In the genomic region with DNA sequence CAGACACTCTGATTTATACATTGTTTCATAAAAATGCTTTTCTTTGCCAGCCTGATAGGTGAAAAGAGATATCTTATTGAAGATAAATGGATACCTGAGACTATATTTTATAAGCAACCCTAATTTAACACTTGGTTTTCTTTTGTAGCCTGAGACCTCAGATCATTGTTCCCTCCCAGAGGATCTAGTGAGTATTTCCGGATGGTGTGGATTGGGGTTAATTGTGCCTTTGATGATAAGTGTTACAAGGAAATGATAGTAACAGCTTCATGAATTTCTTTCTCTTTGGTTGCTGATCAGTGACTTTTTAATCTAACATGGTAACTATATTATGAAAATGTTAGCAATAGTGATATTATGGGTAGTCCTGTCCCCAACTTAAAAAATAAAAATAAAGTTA, we compare ENCODE assay signal across 24 cellular contexts. TPM values are rescaled to one million over a fixed set of nuclear protein-coding genes. Genes with fewer than 3 reads are reported as not detected.
A peak's percentile ranks its signal among the peaks of the same experiment; 100 is the strongest.
DNase-seq lines count a peak whose midpoint lies in the region; TF ChIP-seq lines count a peak whose summit lies in the region.
"Had no signal": no experiment of that assay in that cellular context is flagged by ENCODE, and none has a peak within 500 bp of the region (broad histone marks: within the 10 kb centered on the region; RNA-seq: fewer than 3 reads in every experiment).

No MANE protein-coding gene starts in this region.

- no peak overlapping the region for H2BK15ac ChIP-seq in neuronal stem cell (ENCODE audit: low read length)

- DNase-seq in mesothelial cell of epicardium (ENCODE audit: low spot score in 2 of 2, unreplicated experiment in 2 of 2) (no peak), SIG-M5 (lab: John Stamatoyannopoulos, UW) (no peak), neuronal stem cell (ENCODE audit: low spot score) (no peak)
- DNase-seq in activated CD4-positive, alpha-beta T cell treated with anti-CD3 and anti-CD28 coated beads for 48 hours: no peak
- DNase-seq in stimulated activated naive CD4-positive, alpha-beta T cell (lab: John Stamatoyannopoulos, UW): no peak
- DNase-seq: activated CD4-positive, alpha-beta T cell treated with anti-CD3 and anti-CD28 coated beads for 1 hour; activated T-cell treated with anti-CD3 and anti-CD28 coated beads, Interleukin-2, amount 50 U/mL, for 48 hours; aorta; C1 segment of cervical spinal cord; central memory CD4-positive, alpha-beta T cell; GOT3; heart left ventricle; left ventricle myocardium superior; NCI-H1105; NCI-H2081 treated with DMSO at 0.1 percent for 48 hours; NCI-H69; nucleus accumbens; stomach; T1000 had no signal

- peaks cover 33% of the 10 kb centered on the region for H3K4me1 Mint-ChIP-seq in dendritic cell treated with granulocyte-macrophage colony-stimulating factor and Interleukin-4, amounts not matched to agents 40 ng/mL and 50 ng/mL, for 4 days (ENCODE audit: low read depth)
- peaks cover 3% of the 10 kb centered on the region for H3K4me1 Mint-ChIP-seq in mesothelial cell of epicardium
- H3K4me1 Mint-ChIP-seq: activated naive CD4-positive, alpha-beta T cell treated with anti-CD3 and anti-CD28 coated beads, Interleukin-2, amount 50 U/mL, for 24 hours had no signal

- H3K4me3 Mint-ChIP-seq in dendritic cell treated with granulocyte-macrophage colony-stimulating factor and Interleukin-4, amounts not matched to agents 40 ng/mL and 50 ng/mL, for 4 days: no peak overlapping the region
- no peak overlapping the region for H3K4me3 Mint-ChIP-seq in mesothelial cell of epicardium
- H3K4me3 Mint-ChIP-seq: activated naive CD4-positive, alpha-beta T cell treated with anti-CD3 and anti-CD28 coated beads, Interleukin-2, amount 50 U/mL, for 24 hours had no signal

- no peaks in the 10 kb centered on the region for H3K9me3 ChIP-seq in BLaER1
- H3K9me3 ChIP-seq in HUES48 (ENCODE audit: control insufficient read depth, insufficient read depth, low read length): no peaks in the 10 kb centered on the region
- H3K9me3 ChIP-seq in neuronal stem cell (replicated peaks in 1 of 2; ENCODE audit: control insufficient read depth in 2 of 2, insufficient read depth in 1 of 2, low read depth in 1 of 2, low read length in 2 of 2): no peaks in the 10 kb centered on the region
- H3K9me3 ChIP-seq: heart left ventricle, stomach, upper lobe of left lung had no signal

- no peaks in the 10 kb centered on the region for H3K27me3 Mint-ChIP-seq in dendritic cell treated with granulocyte-macrophage colony-stimulating factor and Interleukin-4, amounts not matched to agents 40 ng/mL and 50 ng/mL, for 4 days
- no peaks in the 10 kb centered on the region for H3K27me3 Mint-ChIP-seq in mesothelial cell of epicardium (ENCODE audit: low read depth)
- H3K27me3 Mint-ChIP-seq: activated naive CD4-positive, alpha-beta T cell treated with anti-CD3 and anti-CD28 coated beads, Interleukin-2, amount 50 U/mL, for 24 hours had no signal

- H3K23ac ChIP-seq in neuronal stem cell (ENCODE audit: low read depth, low read length, poor library complexity): no peak overlapping the region

- H4K91ac ChIP-seq in neuronal stem cell (ENCODE audit: low read depth, low read length, poor library complexity): no peak overlapping the region

- H3K14ac ChIP-seq in neuronal stem cell (ENCODE audit: low read length): no peak overlapping the region

- no peaks in the 10 kb centered on the region for H3K27me3 ChIP-seq in BLaER1
- H3K27me3 ChIP-seq in HUES48 (ENCODE audit: control insufficient read depth, insufficient read depth, low read length): no peaks in the 10 kb centered on the region
- H3K27me3 ChIP-seq in neuronal stem cell (ENCODE audit: control insufficient read depth in 3 of 3, insufficient read depth in 3 of 3, low read depth in 1 of 3, low read length in 3 of 3): no peaks in the 10 kb centered on the region
- H3K27me3 ChIP-seq: heart left ventricle, stomach, upper lobe of left lung had no signal

- H3K36me3 ChIP-seq in BLaER1 (peaks cover 49% of the 10 kb centered on the region), HUES48 (ENCODE audit: control insufficient read depth, insufficient read depth, low read length) (no peaks in the 10 kb centered on the region), neuronal stem cell (replicated peaks in 1 of 2; ENCODE audit: control insufficient read depth in 2 of 2, insufficient read depth in 2 of 2, low read length in 2 of 2) (no peaks in the 10 kb centered on the region)

- H3K4me3 ChIP-seq in BLaER1 (no peak overlapping the region), HUES48 (ENCODE audit: low read depth, low read length) (no peak overlapping the region), neuronal stem cell (ENCODE audit: low read length in 2 of 2) (no peak overlapping the region)
- H3K4me3 ChIP-seq: heart left ventricle, stomach, upper lobe of left lung had no signal

- H2AFZ ChIP-seq in neuronal stem cell (ENCODE audit: low read length): no peak overlapping the region

- no CpG with 5 or more reads among the region's 1 CpG for WGBS in neuronal stem cell (ENCODE audit: extremely low coverage in 2 of 2, insufficient read length in 2 of 2, insufficient replicate concordance in 1 of 2), 2 donors

- peaks cover 70% of the 10 kb centered on the region for H3K36me3 Mint-ChIP-seq in dendritic cell treated with granulocyte-macrophage colony-stimulating factor and Interleukin-4, amounts not matched to agents 40 ng/mL and 50 ng/mL, for 4 days (ENCODE audit: low read depth)
- H3K36me3 Mint-ChIP-seq in mesothelial cell of epicardium: peaks cover 12% of the 10 kb centered on the region

- H3K27ac ChIP-seq in BLaER1 (no peak overlapping the region), HUES48 (ENCODE audit: low read depth, low read length) (peak overlapping the region; percentile 91), neuronal stem cell (replicated peaks; ENCODE audit: low read length) (no peak overlapping the region)

- H4K8ac ChIP-seq in neuronal stem cell (ENCODE audit: low read depth, low read length): no peak overlapping the region

- no peak overlapping the region for H2BK12ac ChIP-seq in neuronal stem cell (ENCODE audit: low read length)

- intact Hi-C loops in dendritic cell treated with granulocyte-macrophage colony-stimulating factor and Interleukin-4, amounts not matched to agents 40 ng/mL and 50 ng/mL, for 4 days (cut with micrococcal nuclease): no loop called here

- H4K20me1 ChIP-seq in BLaER1: no peaks in the 10 kb centered on the region

- no peak overlapping the region for H3K4ac ChIP-seq in neuronal stem cell (ENCODE audit: low read length)

- no peaks in the 10 kb centered on the region for H3K9me3 Mint-ChIP-seq in dendritic cell treated with granulocyte-macrophage colony-stimulating factor and Interleukin-4, amounts not matched to agents 40 ng/mL and 50 ng/mL, for 4 days
- no peaks in the 10 kb centered on the region for H3K9me3 Mint-ChIP-seq in mesothelial cell of epicardium
- H3K9me3 Mint-ChIP-seq: activated naive CD4-positive, alpha-beta T cell treated with anti-CD3 and anti-CD28 coated beads, Interleukin-2, amount 50 U/mL, for 24 hours had no signal

- no peak overlapping the region for H3K9ac ChIP-seq in BLaER1
- no peak overlapping the region for H3K9ac ChIP-seq in HUES48 (ENCODE audit: low read depth, low read length)
- H3K9ac ChIP-seq in neuronal stem cell (ENCODE audit: low read depth, low read length, poor library complexity): no peak overlapping the region

- no peak overlapping the region for H2BK5ac ChIP-seq in neuronal stem cell (ENCODE audit: low read length)

- H3K79me1 ChIP-seq in neuronal stem cell (ENCODE audit: low read depth, low read length): no peaks in the 10 kb centered on the region

- no peak overlapping the region for H3K18ac ChIP-seq in neuronal stem cell (ENCODE audit: low read length)

- peak overlapping the region; percentile 46 for H3K4me2 ChIP-seq in BLaER1
- H3K4me2 ChIP-seq in neuronal stem cell (ENCODE audit: insufficient read depth, low read length, poor library complexity, severe bottlenecking): no peak overlapping the region

- no peak overlapping the region for H2BK120ac ChIP-seq in neuronal stem cell (ENCODE audit: low read depth, low read length)

- peaks cover 21% of the 10 kb centered on the region for H3K4me1 ChIP-seq in BLaER1
- H3K4me1 ChIP-seq in HUES48 (ENCODE audit: control insufficient read depth, insufficient read depth, low read length): peaks cover 32% of the 10 kb centered on the region
- H3K4me1 ChIP-seq in neuronal stem cell (ENCODE audit: control insufficient read depth in 2 of 2, insufficient read depth in 1 of 2, low read depth in 1 of 2, low read length in 2 of 2): peaks cover 6 to 14% of the 10 kb centered on the region in 2 donors

- peak overlapping the region; percentile 78 for H3K27ac Mint-ChIP-seq in dendritic cell treated with granulocyte-macrophage colony-stimulating factor and Interleukin-4, amounts not matched to agents 40 ng/mL and 50 ng/mL, for 4 days
- peak overlapping the region; percentile 12 for H3K27ac Mint-ChIP-seq in mesothelial cell of epicardium
- H3K27ac Mint-ChIP-seq: activated naive CD4-positive, alpha-beta T cell treated with anti-CD3 and anti-CD28 coated beads, Interleukin-2, amount 50 U/mL, for 24 hours had no signal

- H2AK5ac ChIP-seq in neuronal stem cell (ENCODE audit: low read depth, low read length): no peak overlapping the region

- TF ChIP-seq CTCF in mesothelial cell of epicardium (IDR thresholded peaks at IDR 0.05; ENCODE audit: unreplicated experiment): no peak

RNA-seq across cellular contexts. Expression of gene KDM1B, which starts 30.4 kb away (rescaled TPM):
- total RNA-seq in mesothelial cell of epicardium: 15.2 to 17.3 TPM (median 16.1 TPM) in 3 replicates
- polyA plus RNA-seq in neuronal stem cell (2013, experiment 1 of 2): 11.5 TPM
- 11.4 TPM for polyA plus RNA-seq in neuronal stem cell (2013, experiment 2 of 2)

RNA-seq across cellular contexts. Expression of gene TPMT, which starts 30.7 kb away (rescaled TPM):
- total RNA-seq in mesothelial cell of epicardium: 7.8 to 8.2 TPM (median 8.0 TPM) in 3 replicates
- polyA plus RNA-seq in neuronal stem cell (2013, experiment 1 of 2): 10.0 TPM
- 10.0 TPM for polyA plus RNA-seq in neuronal stem cell (2013, experiment 2 of 2)
